8 cellular contexts compared by ENCODE assay signal in genomic region chr18:36129300-36130038, GRCh38. TPM values are rescaled to one million over a fixed set of nuclear protein-coding genes. Genes with fewer than 3 reads are reported as not detected.
DNase-seq lines count a peak whose midpoint lies in the region; ATAC-seq, FAIRE-seq and TF ChIP-seq lines count a peak whose summit lies in the region.

TSS of gene ELP2 (plus strand) at chr18:36129899. CDS start at chr18:36129934, 35 bp downstream.
TSS of gene SLC39A6 (minus strand) at chr18:36129340. CDS start at chr18:36127007, 2,333 bp downstream.

- H3K9me3 ChIP-seq in fibroblast of lung (ENCODE audit: control insufficient read depth, insufficient read depth, low read depth, low read length): no peaks in the 10 kb centered on the region
- no peaks in the 10 kb centered on the region for H3K9me3 ChIP-seq in naive thymus-derived CD4-positive, alpha-beta T cell (ENCODE audit: control insufficient read depth in 2 of 3, low read length in 3 of 3)

- CTCF ChIA-PET in RWPE1 (lab: Yijun Ruan, JAX): interaction anchor here (0.7 kb wide), 1 partner anchor 21 kb away, joined by 6 read pairs; no protein-coding TSS in a partner anchor
- CTCF ChIA-PET in naive thymus-derived CD4-positive, alpha-beta T cell (lab: Charles Lee): interaction anchor here (1.2 kb wide), 1 partner anchor 67 kb away, joined by 3 read pairs; no protein-coding TSS in a partner anchor

- H3K9me3 Mint-ChIP-seq in activated T-helper 17 cell treated with anti-CD3 and anti-CD28 coated beads, Interleukin-2, amount 50 U/mL, for 72 hours: no peaks in the 10 kb centered on the region
- peaks cover 0 to 4% (median 0%) of the 10 kb centered on the region in 11 donors for H3K9me3 Mint-ChIP-seq in naive thymus-derived CD4-positive, alpha-beta T cell
- H3K9me3 Mint-ChIP-seq in stimulated activated memory B cell treated with anti-CD40 and anti-IgM and Interleukin-4, amounts not matched to agents 10 μg/mL and 1 μg/mL and 100 μg/mL, for 72 hours: no peaks in the 10 kb centered on the region

- peaks cover 49% of the 10 kb centered on the region for H3K4me1 Mint-ChIP-seq in activated T-helper 17 cell treated with anti-CD3 and anti-CD28 coated beads, Interleukin-2, amount 50 U/mL, for 72 hours
- peaks cover 39 to 81% (median 61%) of the 10 kb centered on the region in 7 donors for H3K4me1 Mint-ChIP-seq in naive thymus-derived CD4-positive, alpha-beta T cell
- H3K4me1 Mint-ChIP-seq in stimulated activated memory B cell treated with anti-CD40 and anti-IgM and Interleukin-4, amounts not matched to agents 10 μg/mL and 1 μg/mL and 100 μg/mL, for 72 hours: peaks cover 52% of the 10 kb centered on the region

- H3K4me2 ChIP-seq in fibroblast of lung (ENCODE audit: extremely low read depth, insufficient read depth, low read length): peak within 1 kb of the TSS; percentile 91

- H3K36me3 ChIP-seq in fibroblast of lung (ENCODE audit: control insufficient read depth, insufficient read depth, low read length): peaks cover 3% of the 10 kb centered on the region
- H3K36me3 ChIP-seq in naive thymus-derived CD4-positive, alpha-beta T cell (ENCODE audit: control insufficient read depth in 2 of 3, insufficient read depth in 3 of 3, low read length in 3 of 3): peaks cover 0 to 17% (median 0%) of the 10 kb centered on the region in 3 experiments

- no peaks in the 10 kb centered on the region for H4K20me1 ChIP-seq in fibroblast of lung (ENCODE audit: control insufficient read depth, extremely low read depth, insufficient read depth, low read length)

- FAIRE-seq in H54 (lab: Jason Lieb, UNC): no peak

- peaks cover 63% of the 10 kb centered on the region for H3K36me3 Mint-ChIP-seq in activated T-helper 17 cell treated with anti-CD3 and anti-CD28 coated beads, Interleukin-2, amount 50 U/mL, for 72 hours (ENCODE audit: low read depth)
- peaks cover 0 to 22% (median 10%) of the 10 kb centered on the region in 5 donors for H3K36me3 Mint-ChIP-seq in naive thymus-derived CD4-positive, alpha-beta T cell
- peaks cover 25% of the 10 kb centered on the region for H3K36me3 Mint-ChIP-seq in stimulated activated memory B cell treated with anti-CD40 and anti-IgM and Interleukin-4, amounts not matched to agents 10 μg/mL and 1 μg/mL and 100 μg/mL, for 72 hours

- no peaks in the 10 kb centered on the region for H3K27me3 ChIP-seq in fibroblast of lung (ENCODE audit: control insufficient read depth, insufficient read depth, low read length)
- H3K27me3 ChIP-seq in naive thymus-derived CD4-positive, alpha-beta T cell (ENCODE audit: control insufficient read depth in 2 of 2, insufficient read depth in 2 of 2, low read length in 2 of 2): no peaks in the 10 kb centered on the region

- H3K27me3 Mint-ChIP-seq in activated T-helper 17 cell treated with anti-CD3 and anti-CD28 coated beads, Interleukin-2, amount 50 U/mL, for 72 hours: no peaks in the 10 kb centered on the region
- H3K27me3 Mint-ChIP-seq in naive thymus-derived CD4-positive, alpha-beta T cell: no peaks in the 10 kb centered on the region
- no peaks in the 10 kb centered on the region for H3K27me3 Mint-ChIP-seq in stimulated activated memory B cell treated with anti-CD40 and anti-IgM and Interleukin-4, amounts not matched to agents 10 μg/mL and 1 μg/mL and 100 μg/mL, for 72 hours

- peak within 1 kb of the TSS; percentile 82 for H2AFZ ChIP-seq in fibroblast of lung (ENCODE audit: low read length)

- peak; percentile 93 for ATAC-seq in activated T-helper 17 cell treated with anti-CD3 and anti-CD28 coated beads, Interleukin-2, amount 50 U/mL, for 72 hours (replicated peaks)
- peak; percentile 94 for ATAC-seq in naive thymus-derived CD4-positive, alpha-beta T cell
- peak; percentile 97 for ATAC-seq in stimulated activated memory B cell treated with anti-CD40 and anti-IgM and Interleukin-4, amounts not matched to agents 10 μg/mL and 1 μg/mL and 100 μg/mL, for 72 hours

- H3K27ac ChIP-seq in RWPE1 (peak within 1 kb of the TSS; percentile 93), fibroblast of lung (ENCODE audit: insufficient read depth, low read length) (peak within 1 kb of the TSS; percentile 92)
- H3K27ac ChIP-seq in naive thymus-derived CD4-positive, alpha-beta T cell (ENCODE audit: low read depth, low read length): peak within 1 kb of the TSS; percentile 96

- POLR2A ChIA-PET in RWPE1 (lab: Yijun Ruan, JAX; ENCODE audit: low non-redundant PET): no interaction called here
- POLR2A ChIA-PET in naive thymus-derived CD4-positive, alpha-beta T cell (lab: Charles Lee): interaction anchor here (0.6 to 3.6 kb wide), 23 partner anchors 10 to 1101 kb away, joined by 3 to 17 read pairs (median 4); partner anchors contain the start of genes INO80C, KIAA1328, RMP24 and TPGS2

- peak; percentile 98 for DNase-seq in ELF-1 (ENCODE audit: low read depth, low spot score)
- peak; percentile 83 for DNase-seq in H54 (ENCODE audit: insufficient read length, low spot score)
- DNase-seq in LoVo (ENCODE audit: low spot score): peak; percentile 95
- peak; percentile 92 for DNase-seq in RWPE1 (ENCODE audit: low spot score)
- peak; percentile 94 to 96 for DNase-seq in fibroblast of lung (ENCODE audit: low read depth in 2 of 2)
- DNase-seq in naive thymus-derived CD4-positive, alpha-beta T cell: peak; percentile 89 to 98 (median 95)

- peak within 1 kb of the TSS; percentile 92 for H3K9ac ChIP-seq in fibroblast of lung (ENCODE audit: insufficient read depth, low read length)

- H3K4me3 Mint-ChIP-seq in activated T-helper 17 cell treated with anti-CD3 and anti-CD28 coated beads, Interleukin-2, amount 50 U/mL, for 72 hours: peak within 1 kb of the TSS; percentile 90
- H3K4me3 Mint-ChIP-seq in naive thymus-derived CD4-positive, alpha-beta T cell: peak within 1 kb of the TSS; percentile 87 to 98 (median 95)
- peak within 1 kb of the TSS; percentile 97 for H3K4me3 Mint-ChIP-seq in stimulated activated memory B cell treated with anti-CD40 and anti-IgM and Interleukin-4, amounts not matched to agents 10 μg/mL and 1 μg/mL and 100 μg/mL, for 72 hours

- H3K4me3 ChIP-seq in fibroblast of lung (replicated peaks in 1 of 4; ENCODE audit: control extremely low read depth in 1 of 4, insufficient read depth in 1 of 4, low read depth in 3 of 4, low read length in 4 of 4): peak within 1 kb of the TSS; percentile 65 to 95 (median 83)
- H3K4me3 ChIP-seq in naive thymus-derived CD4-positive, alpha-beta T cell (ENCODE audit: low read length): peak within 1 kb of the TSS; percentile 99

- peaks cover 48% of the 10 kb centered on the region for H3K79me2 ChIP-seq in fibroblast of lung (ENCODE audit: control insufficient read depth, insufficient read depth, low read length)

- H3K4me1 ChIP-seq in fibroblast of lung (ENCODE audit: control insufficient read depth, extremely low read depth, insufficient read depth, low read length): no peaks in the 10 kb centered on the region
- H3K4me1 ChIP-seq in naive thymus-derived CD4-positive, alpha-beta T cell (ENCODE audit: control insufficient read depth in 2 of 2, insufficient read depth in 2 of 2, low read length in 2 of 2): peaks cover 33 to 35% of the 10 kb centered on the region in 2 donors

- intact Hi-C loops in naive thymus-derived CD4-positive, alpha-beta T cell (cut with micrococcal nuclease): loop anchor here (1.0 to 10.0 kb wide), 19 partner anchors 13 to 1153 kb away; partner anchors contain the start of genes GALNT1 (in 2 of the 2), INO80C (in 2 of the 2), KIAA1328 (in 2 of the 2) and RMP24 (in 2 of the 2)

- no peak for TF ChIP-seq CTCF in RWPE1 (conservative IDR thresholded peaks at IDR 0.05; ENCODE audit: low read depth)
- TF ChIP-seq CTCF in fibroblast of lung (conservative IDR thresholded peaks at IDR 0.05 in 1 of 2, IDR thresholded peaks at IDR 0.05 in 1 of 2; ENCODE audit: low read depth in 1 of 2, low read length in 2 of 2): no peak

- H3K27ac Mint-ChIP-seq in activated T-helper 17 cell treated with anti-CD3 and anti-CD28 coated beads, Interleukin-2, amount 50 U/mL, for 72 hours: peak within 1 kb of the TSS; percentile 94
- peak within 1 kb of the TSS; percentile 93 to 99 (median 98) for H3K27ac Mint-ChIP-seq in naive thymus-derived CD4-positive, alpha-beta T cell
- peak within 1 kb of the TSS; percentile 99 for H3K27ac Mint-ChIP-seq in stimulated activated memory B cell treated with anti-CD40 and anti-IgM and Interleukin-4, amounts not matched to agents 10 μg/mL and 1 μg/mL and 100 μg/mL, for 72 hours

- peak; percentile 78 for TF ChIP-seq POLR2A in H54 (IDR thresholded peaks at IDR 0.05; ENCODE audit: low read depth, low read length)

RNA-seq across cellular contexts. Expression of gene ELP2, which starts in this region (rescaled TPM):
- total RNA-seq in activated T-helper 17 cell treated with anti-CD3 and anti-CD28 coated beads, Interleukin-2, amount 50 U/mL, for 72 hours: 10 to 100 TPM; 78.3 to 95.8 TPM
- 135 and 309 TPM in 2 replicates for total RNA-seq in fibroblast of lung
- polyA plus RNA-seq in fibroblast of lung: 72.4 and 96.6 TPM in 2 replicates
- 73.0 and 76.0 TPM in 2 replicates for polyA plus RNA-seq in fibroblast of lung (2012)
- 100 and 185 TPM in 2 replicates for polyA minus RNA-seq in fibroblast of lung (ENCODE audit: low replicate concordance)
- total RNA-seq in naive thymus-derived CD4-positive, alpha-beta T cell: 100 to 1,000 TPM in 4 of 5 experiments, 10 to 100 TPM in 1; 79.3 to 177 (median 150) TPM
- polyA plus RNA-seq in naive thymus-derived CD4-positive, alpha-beta T cell: 10 to 100 TPM; 77.4 to 93.9 TPM

RNA-seq across cellular contexts. Expression of gene SLC39A6, which starts in this region (rescaled TPM):
- total RNA-seq in activated T-helper 17 cell treated with anti-CD3 and anti-CD28 coated beads, Interleukin-2, amount 50 U/mL, for 72 hours: 10 to 100 TPM; 29.2 to 41.7 TPM
- total RNA-seq in fibroblast of lung: 107 and 164 TPM in 2 replicates
- 85.6 and 118 TPM in 2 replicates for polyA plus RNA-seq in fibroblast of lung
- 44.9 and 63.2 TPM in 2 replicates for polyA plus RNA-seq in fibroblast of lung (2012)
- 35.6 and 36.6 TPM in 2 replicates for polyA minus RNA-seq in fibroblast of lung (ENCODE audit: low replicate concordance)
- 10 to 100 TPM; 12.1 to 25.2 (median 16.6) TPM for total RNA-seq in naive thymus-derived CD4-positive, alpha-beta T cell
- polyA plus RNA-seq in naive thymus-derived CD4-positive, alpha-beta T cell: 10 to 100 TPM; 20.2 to 27.8 TPM

Comparison
In these comparisons a context has a peak if more than half of its experiments do, and no peak if none do; other contexts are left out.
1. Peak in every context shown above with its lines: DNase-seq, ATAC-seq, H3K4me3 ChIP-seq and H3K27ac ChIP-seq.